ENCODE assay signal across 22 cellular contexts in the genomic region with DNA sequence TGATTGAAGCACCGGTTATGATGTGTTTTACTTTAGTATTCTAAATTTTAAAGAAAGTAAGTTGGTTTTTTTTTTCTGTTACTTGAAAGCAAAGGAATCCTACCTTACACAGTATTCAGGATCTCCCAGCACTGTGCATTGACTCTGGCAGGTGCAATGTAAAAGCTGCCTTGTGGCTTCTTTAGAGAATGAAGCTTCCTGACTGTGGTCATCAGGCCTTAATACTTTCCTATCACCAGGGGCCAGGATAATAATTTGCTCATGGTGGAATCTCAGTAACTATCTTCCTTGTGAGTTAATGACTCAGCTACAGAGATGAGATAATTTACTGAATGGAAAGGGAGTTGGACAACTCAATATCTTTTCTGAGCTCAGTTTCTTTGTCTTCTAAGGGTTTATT.
DNase-seq lines count a peak whose midpoint lies in the region; ATAC-seq and FAIRE-seq lines count a peak whose summit lies in the region.
"Had no signal": no experiment of that assay in that cellular context is flagged by ENCODE, and none has a peak within 500 bp of the region (broad histone marks: within the 10 kb centered on the region; RNA-seq: fewer than 3 reads in every experiment).

No MANE protein-coding gene starts in this region.

- no peaks in the 10 kb centered on the region for H3K4me1 Mint-ChIP-seq in stimulated activated memory B cell treated with anti-CD40 and anti-IgM and Interleukin-4, amounts not matched to agents 10 μg/mL and 1 μg/mL and 100 μg/mL, for 72 hours
- H3K4me1 Mint-ChIP-seq: B cell; CD4-positive, CD25-positive, alpha-beta regulatory T cell had no signal

- H3K27ac Mint-ChIP-seq in stimulated activated memory B cell treated with anti-CD40 and anti-IgM and Interleukin-4, amounts not matched to agents 10 μg/mL and 1 μg/mL and 100 μg/mL, for 72 hours, result no peak overlapping the region
- H3K27ac Mint-ChIP-seq: B cell; CD4-positive, CD25-positive, alpha-beta regulatory T cell; CD8-positive, alpha-beta T cell; GM23338; H9 had no signal

- no peaks in the 10 kb centered on the region for H3K27me3 Mint-ChIP-seq in stimulated activated memory B cell treated with anti-CD40 and anti-IgM and Interleukin-4, amounts not matched to agents 10 μg/mL and 1 μg/mL and 100 μg/mL, for 72 hours
- H3K27me3 Mint-ChIP-seq: B cell; CD4-positive, CD25-positive, alpha-beta regulatory T cell had no signal

- DNase-seq in Caki2 (ENCODE audit: low read depth) (peak; percentile 5), NCI-H226 (peak; percentile 6), RCC 7860 (ENCODE audit: low spot score) (peak; percentile 43), kidney tubule cell (ENCODE audit: low spot score) (peak; percentile 83), dermis blood vessel endothelial cell (no peak), NCI-H2227 (lab: John Stamatoyannopoulos, UW; ENCODE audit: unreplicated experiment) (no peak)
- DNase-seq: Caco-2; CD4-positive, CD25-positive, alpha-beta regulatory T cell; CD8-positive, alpha-beta T cell; DMS 273 treated with DMSO at 0.1 percent for 48 hours; DMS79; GF-D8; H9 had no signal

- ATAC-seq in GM18867 (IDR thresholded peaks at IDR 0.05; ENCODE audit: unreplicated experiment), result no peak
- ATAC-seq in stimulated activated memory B cell treated with anti-CD40 and anti-IgM and Interleukin-4, amounts not matched to agents 10 μg/mL and 1 μg/mL and 100 μg/mL, for 72 hours, result no peak
- ATAC-seq: CD8-positive, alpha-beta T cell; GM23338; HCT116 had no signal

- no peak overlapping the region for H3K4me3 Mint-ChIP-seq in stimulated activated memory B cell treated with anti-CD40 and anti-IgM and Interleukin-4, amounts not matched to agents 10 μg/mL and 1 μg/mL and 100 μg/mL, for 72 hours
- H3K4me3 Mint-ChIP-seq: B cell; CD4-positive, CD25-positive, alpha-beta regulatory T cell; CD8-positive, alpha-beta T cell; GM23338; H9 had no signal

- H3K9me3 Mint-ChIP-seq in stimulated activated memory B cell treated with anti-CD40 and anti-IgM and Interleukin-4, amounts not matched to agents 10 μg/mL and 1 μg/mL and 100 μg/mL, for 72 hours, result peaks cover 6% of the 10 kb centered on the region
- H3K9me3 Mint-ChIP-seq: CD8-positive, alpha-beta T cell had no signal

- FAIRE-seq in RCC 7860 (lab: Jason Lieb, UNC), result peak; percentile 76
- FAIRE-seq: A204.1, D721Med, GM12891, GM18507 had no signal

- in situ Hi-C loops in Caki2 (cut with HindIII; ENCODE audit: low pct_unique_long_range_greater_than_20kb, low sequenced_read_pairs), result no loop called here

- peaks cover 4% of the 10 kb centered on the region for H3K36me3 Mint-ChIP-seq in stimulated activated memory B cell treated with anti-CD40 and anti-IgM and Interleukin-4, amounts not matched to agents 10 μg/mL and 1 μg/mL and 100 μg/mL, for 72 hours
- H3K36me3 Mint-ChIP-seq: CD4-positive, CD25-positive, alpha-beta regulatory T cell; CD8-positive, alpha-beta T cell had no signal

Comparison
In these comparisons a context has a peak if more than half of its experiments do, and no peak if none do; other contexts are left out.
1. DNase-seq: peak in Caki2 (single experiment), NCI-H226 (single experiment), RCC 7860 (single experiment) and kidney tubule cell (single experiment); none in dermis blood vessel endothelial cell (single experiment) and NCI-H2227 (single experiment).